ENCODE assay signal across 8 cellular contexts in genomic region chr16:719815-720506, GRCh38. TPM values are rescaled to one million over a fixed set of nuclear protein-coding genes. Genes with fewer than 3 reads are reported as not detected.
A peak's percentile ranks its signal among the peaks of the same experiment; 100 is the strongest.
DNase-seq lines count a peak whose midpoint lies in the region; ATAC-seq and TF ChIP-seq lines count a peak whose summit lies in the region.

No MANE protein-coding gene starts in this region.

- peaks cover 15% of the 10 kb centered on the region for H3K36me3 Mint-ChIP-seq in dendritic cell treated with granulocyte-macrophage colony-stimulating factor and Interleukin-4, amounts not matched to agents 40 ng/mL and 50 ng/mL, for 4 days (ENCODE audit: low read depth)
- no peaks in the 10 kb centered on the region for H3K36me3 Mint-ChIP-seq in natural killer cell treated with Interleukin-12 subunit alpha and Interleukin-12 subunit beta and Interleukin-15 and Interleukin-18, amount 100 ng/mL, for 72 hours

- peak overlapping the region; percentile 87 for H3K4me3 Mint-ChIP-seq in dendritic cell treated with granulocyte-macrophage colony-stimulating factor and Interleukin-4, amounts not matched to agents 40 ng/mL and 50 ng/mL, for 4 days
- peak overlapping the region; percentile 79 for H3K4me3 Mint-ChIP-seq in natural killer cell treated with Interleukin-12 subunit alpha and Interleukin-12 subunit beta and Interleukin-15 and Interleukin-18, amount 100 ng/mL, for 72 hours

- TF ChIP-seq CTCF in Peyer's patch (IDR thresholded peaks at IDR 0.05) = no peak

- H3K9me3 Mint-ChIP-seq in dendritic cell treated with granulocyte-macrophage colony-stimulating factor and Interleukin-4, amounts not matched to agents 40 ng/mL and 50 ng/mL, for 4 days = no peaks in the 10 kb centered on the region
- H3K9me3 Mint-ChIP-seq in natural killer cell treated with Interleukin-12 subunit alpha and Interleukin-12 subunit beta and Interleukin-15 and Interleukin-18, amount 100 ng/mL, for 72 hours = no peaks in the 10 kb centered on the region

- H3K27me3 ChIP-seq in Peyer's patch = no peaks in the 10 kb centered on the region

- H3K27ac Mint-ChIP-seq in dendritic cell treated with granulocyte-macrophage colony-stimulating factor and Interleukin-4, amounts not matched to agents 40 ng/mL and 50 ng/mL, for 4 days = peak overlapping the region; percentile 78
- peak overlapping the region; percentile 41 to 57 for H3K27ac Mint-ChIP-seq in natural killer cell treated with Interleukin-12 subunit alpha and Interleukin-12 subunit beta and Interleukin-15 and Interleukin-18, amount 100 ng/mL, for 72 hours

- DNase-seq in SIG-M5 treated with dmso at 0.1 percent for 504 hours (lab: John Stamatoyannopoulos, UW; ENCODE audit: unreplicated experiment) (peak; percentile 30), SIG-M5 (lab: John Stamatoyannopoulos, UW) (no peak), Peyer's patch (peak in 1 of 3 donors; percentile 65), NCI-H1694 (lab: John Stamatoyannopoulos, UW) (no peak), epidermal melanocyte (ENCODE audit: insufficient read length, low spot score) (no peak)
- DNase-seq in natural killer cell treated with Interleukin-12 subunit alpha and Interleukin-12 subunit beta and Interleukin-15 and Interleukin-18, amount 100 ng/mL, for 72 hours (ENCODE audit: low spot score) = no peak

- TF ChIP-seq POLR2A in Peyer's patch (IDR thresholded peaks at IDR 0.05) = no peak

- H3K27ac ChIP-seq in Peyer's patch = peak overlapping the region; percentile 75 to 97 (median 92)

- H3K9me3 ChIP-seq in Peyer's patch = no peaks in the 10 kb centered on the region

- peaks cover 45% of the 10 kb centered on the region for H3K4me1 Mint-ChIP-seq in dendritic cell treated with granulocyte-macrophage colony-stimulating factor and Interleukin-4, amounts not matched to agents 40 ng/mL and 50 ng/mL, for 4 days (ENCODE audit: low read depth)
- H3K4me1 Mint-ChIP-seq in natural killer cell treated with Interleukin-12 subunit alpha and Interleukin-12 subunit beta and Interleukin-15 and Interleukin-18, amount 100 ng/mL, for 72 hours (ENCODE audit: low read depth in 2 of 2) = peaks cover 0 to 15% of the 10 kb centered on the region in 2 donors

- H3K36me3 ChIP-seq in Peyer's patch = peaks cover 0 to 3% (median 0%) of the 10 kb centered on the region in 3 donors

- peaks cover 43% of the 10 kb centered on the region for H3K27me3 Mint-ChIP-seq in dendritic cell treated with granulocyte-macrophage colony-stimulating factor and Interleukin-4, amounts not matched to agents 40 ng/mL and 50 ng/mL, for 4 days
- H3K27me3 Mint-ChIP-seq in natural killer cell treated with Interleukin-12 subunit alpha and Interleukin-12 subunit beta and Interleukin-15 and Interleukin-18, amount 100 ng/mL, for 72 hours = no peaks in the 10 kb centered on the region

- intact Hi-C loops in dendritic cell treated with granulocyte-macrophage colony-stimulating factor and Interleukin-4, amounts not matched to agents 40 ng/mL and 50 ng/mL, for 4 days (cut with micrococcal nuclease) = no loop called here

- ATAC-seq in HG02763 (IDR thresholded peaks at IDR 0.05; ENCODE audit: unreplicated experiment) = peak; percentile 5
- no peak for ATAC-seq in natural killer cell treated with Interleukin-12 subunit alpha and Interleukin-12 subunit beta and Interleukin-15 and Interleukin-18, amount 100 ng/mL, for 72 hours

- peaks cover 4 to 48% (median 27%) of the 10 kb centered on the region in 4 donors for H3K4me1 ChIP-seq in Peyer's patch

- peak overlapping the region; percentile 60 to 94 (median 82) for H3K4me3 ChIP-seq in Peyer's patch

RNA-seq across cellular contexts. Expression of gene ANTKMT, which starts 1.0 kb away (rescaled TPM):
- total RNA-seq in Peyer's patch = 10 to 100 TPM; 52.8 to 93.9 (median 72.0) TPM
- total RNA-seq in natural killer cell treated with Interleukin-12 subunit alpha and Interleukin-12 subunit beta and Interleukin-15 and Interleukin-18, amount 100 ng/mL, for 72 hours = 10 to 100 TPM; 29.1 to 37.9 TPM

RNA-seq across cellular contexts. Expression of gene METRN, which starts 5.0 kb away (rescaled TPM):
- 10 to 100 TPM in 2 of 4 donors, 1 to 10 TPM in 2; 4.0 to 33.8 (median 8.9) TPM for total RNA-seq in Peyer's patch
- 10 to 100 TPM; 21.0 to 34.9 TPM for total RNA-seq in natural killer cell treated with Interleukin-12 subunit alpha and Interleukin-12 subunit beta and Interleukin-15 and Interleukin-18, amount 100 ng/mL, for 72 hours

RNA-seq across cellular contexts. Expression of gene CCDC78, which starts 6.3 kb away (rescaled TPM):
- 10 to 100 TPM in 1 of 4 donors, 1 to 10 TPM in 3; 2.1 to 13.2 (median 6.3) TPM for total RNA-seq in Peyer's patch
- 1 to 10 TPM; 3.1 to 6.4 TPM for total RNA-seq in natural killer cell treated with Interleukin-12 subunit alpha and Interleukin-12 subunit beta and Interleukin-15 and Interleukin-18, amount 100 ng/mL, for 72 hours

RNA-seq across cellular contexts. Expression of gene HAGHL, which starts 6.9 kb away (rescaled TPM):
- total RNA-seq in Peyer's patch = 10 to 100 TPM in 1 of 4 donors, 1 to 10 TPM in 2, under 1 TPM in 1; 0.53 to 42.9 (median 3.4) TPM
- 10 to 100 TPM in 1 of 2 donors, 1 to 10 TPM in 1; 5.4 to 15.3 TPM for total RNA-seq in natural killer cell treated with Interleukin-12 subunit alpha and Interleukin-12 subunit beta and Interleukin-15 and Interleukin-18, amount 100 ng/mL, for 72 hours

RNA-seq across cellular contexts. Expression of gene FBXL16, which starts 14.4 kb away (rescaled TPM):
- 1 to 10 TPM; 1.4 to 2.5 (median 1.9) TPM for total RNA-seq in Peyer's patch
- total RNA-seq in natural killer cell treated with Interleukin-12 subunit alpha and Interleukin-12 subunit beta and Interleukin-15 and Interleukin-18, amount 100 ng/mL, for 72 hours = under 1 TPM in 1 of 2 donors, not detected in 1; 0.26 TPM
